ENCODE assay signal across 9 cellular contexts in genomic region chr3:51966016-51966415, GRCh38. TPM values are rescaled to one million over a fixed set of nuclear protein-coding genes. Genes with fewer than 3 reads are reported as not detected.
A peak's percentile ranks its signal among the peaks of the same experiment; 100 is the strongest.
DNase-seq lines count a peak whose midpoint lies in the region; ATAC-seq and TF ChIP-seq lines count a peak whose summit lies in the region.
"Had no signal": no experiment of that assay in that cellular context is flagged by ENCODE, and none has a peak within 500 bp of the region (broad histone marks: within the 10 kb centered on the region; RNA-seq: fewer than 3 reads in every experiment).

No MANE protein-coding gene starts in this region.

- H3K79me2 ChIP-seq in fibroblast of lung (ENCODE audit: control insufficient read depth, insufficient read depth, low read length), result peaks cover 14% of the 10 kb centered on the region

- peak overlapping the region; percentile 83 for H3K4me2 ChIP-seq in fibroblast of lung (ENCODE audit: extremely low read depth, insufficient read depth, low read length)

- CTCF ChIA-PET in RWPE1 (lab: Yijun Ruan, JAX), result interaction anchor here (0.6 to 0.8 kb wide), 2 partner anchors 24 to 247 kb away, joined by 3 read pairs; no protein-coding TSS in a partner anchor

- no peaks in the 10 kb centered on the region for H4K20me1 ChIP-seq in fibroblast of lung (ENCODE audit: control insufficient read depth, extremely low read depth, insufficient read depth, low read length)

- no peaks in the 10 kb centered on the region for H3K36me3 Mint-ChIP-seq in CD4-positive, CD25-positive, alpha-beta regulatory T cell

- H3K4me3 Mint-ChIP-seq in CD4-positive, CD25-positive, alpha-beta regulatory T cell, result peak overlapping the region; percentile 36 to 94 (median 79)

- no peak overlapping the region for H3K9ac ChIP-seq in fibroblast of lung (ENCODE audit: insufficient read depth, low read length)

- no peak overlapping the region for H3K27ac ChIP-seq in CD4-positive, CD25-positive, alpha-beta regulatory T cell (ENCODE audit: insufficient read depth, low read length, poor library complexity, severe bottlenecking)
- H3K27ac ChIP-seq in RWPE1 (peak overlapping the region; percentile 89), fibroblast of lung (ENCODE audit: insufficient read depth, low read length) (no peak overlapping the region), thyroid gland (no peak overlapping the region)

- no peaks in the 10 kb centered on the region for H3K27me3 Mint-ChIP-seq in CD4-positive, CD25-positive, alpha-beta regulatory T cell

- POLR2A ChIA-PET in RWPE1 (lab: Yijun Ruan, JAX; ENCODE audit: low non-redundant PET), result no interaction called here

- H3K27me3 ChIP-seq in CD4-positive, CD25-positive, alpha-beta regulatory T cell (ENCODE audit: control insufficient read depth, insufficient read depth, low read length), result no peaks in the 10 kb centered on the region
- no peaks in the 10 kb centered on the region for H3K27me3 ChIP-seq in fibroblast of lung (ENCODE audit: control insufficient read depth, insufficient read depth, low read length)
- no peaks in the 10 kb centered on the region for H3K27me3 ChIP-seq in thyroid gland

- H3K27ac Mint-ChIP-seq in CD4-positive, CD25-positive, alpha-beta regulatory T cell, result peak overlapping the region in 1 of 3 donors; percentile 46

- H3K4me3 ChIP-seq in CD4-positive, CD25-positive, alpha-beta regulatory T cell (ENCODE audit: low read depth, low read length), result no peak overlapping the region
- H3K4me3 ChIP-seq in fibroblast of lung (replicated peaks in 1 of 4; ENCODE audit: control extremely low read depth in 1 of 4, insufficient read depth in 1 of 4, low read depth in 3 of 4, low read length in 4 of 4), result peak overlapping the region in 1 of 4 experiments; percentile 66
- H3K4me3 ChIP-seq in thyroid gland (replicated peaks in 1 of 3), result no peak overlapping the region

- intact Hi-C loops in thyroid gland (cut with DNase I), result no loop called here

- H3K4me1 Mint-ChIP-seq in CD4-positive, CD25-positive, alpha-beta regulatory T cell, result peaks cover 0 to 43% (median 12%) of the 10 kb centered on the region in 4 donors

- H3K4me1 ChIP-seq in CD4-positive, CD25-positive, alpha-beta regulatory T cell (ENCODE audit: control insufficient read depth, insufficient read depth, low read length, poor library complexity, severe bottlenecking), result peaks cover 22% of the 10 kb centered on the region
- peaks cover 8% of the 10 kb centered on the region for H3K4me1 ChIP-seq in fibroblast of lung (ENCODE audit: control insufficient read depth, extremely low read depth, insufficient read depth, low read length)
- H3K4me1 ChIP-seq in thyroid gland, result peaks cover 10 to 11% of the 10 kb centered on the region in 2 donors

- no peak for ATAC-seq in CD4-positive, CD25-positive, alpha-beta regulatory T cell (ENCODE audit: low read depth in 2 of 2)

- no peaks in the 10 kb centered on the region for H3K36me3 ChIP-seq in CD4-positive, CD25-positive, alpha-beta regulatory T cell (ENCODE audit: control insufficient read depth, insufficient read depth, low read length)
- H3K36me3 ChIP-seq in fibroblast of lung (ENCODE audit: control insufficient read depth, insufficient read depth, low read length) (peaks cover 2% of the 10 kb centered on the region), thyroid gland (no peaks in the 10 kb centered on the region)

- no peak for TF ChIP-seq POLR2A in thyroid gland (IDR thresholded peaks at IDR 0.05)

- no peak overlapping the region for H2AFZ ChIP-seq in fibroblast of lung (ENCODE audit: low read length)

- TF ChIP-seq CTCF in RWPE1 (conservative IDR thresholded peaks at IDR 0.05; ENCODE audit: low read depth) (no peak), fibroblast of lung (conservative IDR thresholded peaks at IDR 0.05 in 1 of 2, IDR thresholded peaks at IDR 0.05 in 1 of 2; ENCODE audit: low read depth in 1 of 2, low read length in 2 of 2) (no peak), thyroid gland (IDR thresholded peaks at IDR 0.05) (no peak)

- WGBS in thyroid gland, 2 donors, result 85 to 100% methylated on average over 1 to 2 of the region's 2 CpGs

- DNase-seq in CD4-positive, CD25-positive, alpha-beta regulatory T cell, result no peak
- DNase-seq in RWPE1 (ENCODE audit: low spot score) (no peak), fibroblast of lung (ENCODE audit: low read depth in 2 of 2) (no peak), pons (ENCODE audit: low spot score) (peak; percentile 90), H4 (ENCODE audit: low spot score) (no peak), NCI-H1092 (lab: John Stamatoyannopoulos, UW) (no peak), thyroid gland (no peak), islet precursor cell (no peak)
- DNase-seq: foreskin melanocyte had no signal

- H3K9me3 Mint-ChIP-seq in CD4-positive, CD25-positive, alpha-beta regulatory T cell, result no peaks in the 10 kb centered on the region

- H3K9me3 ChIP-seq in CD4-positive, CD25-positive, alpha-beta regulatory T cell (ENCODE audit: control insufficient read depth in 2 of 2, low read length in 2 of 2), result no peaks in the 10 kb centered on the region
- H3K9me3 ChIP-seq in fibroblast of lung (ENCODE audit: control insufficient read depth, insufficient read depth, low read depth, low read length), result no peaks in the 10 kb centered on the region
- no peaks in the 10 kb centered on the region for H3K9me3 ChIP-seq in thyroid gland

RNA-seq across cellular contexts. Expression of gene PCBP4, which starts 1.2 kb away (rescaled TPM):
- 24.6 TPM for total RNA-seq in CD4-positive, CD25-positive, alpha-beta regulatory T cell
- 10 to 100 TPM in 3 of 4 donors, 1 to 10 TPM in 1; 9.6 to 19.4 (median 12.9) TPM for polyA plus RNA-seq in CD4-positive, CD25-positive, alpha-beta regulatory T cell
- 23.4 and 46.2 TPM in 2 replicates for total RNA-seq in fibroblast of lung
- 40.2 and 47.1 TPM in 2 replicates for polyA plus RNA-seq in fibroblast of lung
- 51.0 and 70.8 TPM in 2 replicates for polyA plus RNA-seq in fibroblast of lung (2012)
- 100 and 145 TPM in 2 replicates for polyA minus RNA-seq in fibroblast of lung (ENCODE audit: low replicate concordance)
- total RNA-seq in H4 (2014; rRNA removed; shearing (Covaris generic)), result 27.0 and 31.0 TPM in 2 replicates
- total RNA-seq in thyroid gland, result 10 to 100 TPM; 22.2 to 66.2 (median 41.1) TPM

RNA-seq across cellular contexts. Expression of gene ABHD14B, which starts 7.8 kb away (rescaled TPM):
- 45.1 TPM for total RNA-seq in CD4-positive, CD25-positive, alpha-beta regulatory T cell
- 10 to 100 TPM; 60.3 to 86.1 (median 78.8) TPM for polyA plus RNA-seq in CD4-positive, CD25-positive, alpha-beta regulatory T cell
- total RNA-seq in fibroblast of lung (21.1 and 27.4 TPM in 2 replicates), thyroid gland (10 to 100 TPM; 64.5 to 94.9 (median 87.8) TPM)
- 38.2 and 46.3 TPM in 2 replicates for polyA plus RNA-seq in fibroblast of lung
- polyA plus RNA-seq in fibroblast of lung (2012), result 33.6 and 39.0 TPM in 2 replicates
- polyA minus RNA-seq in fibroblast of lung (ENCODE audit: low replicate concordance), result 50.6 and 60.5 TPM in 2 replicates
- 3.2 and 12.5 TPM in 2 replicates for total RNA-seq in H4 (2014; rRNA removed; shearing (Covaris generic))

RNA-seq across cellular contexts. Expression of gene ABHD14A, which starts 8.8 kb away (rescaled TPM):
- total RNA-seq in CD4-positive, CD25-positive, alpha-beta regulatory T cell, result 12.7 TPM
- 100 to 1,000 TPM in 2 of 4 donors, 10 to 100 TPM in 2; 91.0 to 137 (median 105) TPM for polyA plus RNA-seq in CD4-positive, CD25-positive, alpha-beta regulatory T cell
- 5.1 and 9.0 TPM in 2 replicates for total RNA-seq in fibroblast of lung
- 7.8 and 10.2 TPM in 2 replicates for polyA plus RNA-seq in fibroblast of lung
- polyA plus RNA-seq in fibroblast of lung (2012), result 10.6 and 15.9 TPM in 2 replicates
- 11.3 and 15.1 TPM in 2 replicates for polyA minus RNA-seq in fibroblast of lung (ENCODE audit: low replicate concordance)
- total RNA-seq in H4 (2014; rRNA removed; shearing (Covaris generic)), result 8.0 and 13.9 TPM in 2 replicates
- total RNA-seq in thyroid gland, result 10 to 100 TPM; 20.0 to 91.9 (median 49.3) TPM

RNA-seq across cellular contexts. Expression of gene GPR62, which starts 10.8 kb away (rescaled TPM):
- total RNA-seq in CD4-positive, CD25-positive, alpha-beta regulatory T cell, result not detected
- polyA plus RNA-seq in CD4-positive, CD25-positive, alpha-beta regulatory T cell, result under 1 TPM in 1 of 4 donors, not detected in 3; 0.22 TPM
- under 0.01 TPM in 2 replicates for total RNA-seq in fibroblast of lung
- 0.02 TPM in 1 of 2 replicates, not detected in the other for polyA plus RNA-seq in fibroblast of lung
- not detected in 2 replicates for polyA plus RNA-seq in fibroblast of lung (2012)
- polyA minus RNA-seq in fibroblast of lung (ENCODE audit: low replicate concordance), result 0.24 and 1.1 TPM in 2 replicates
- total RNA-seq in H4 (2014; rRNA removed; shearing (Covaris generic)), result not detected in 2 replicates
- total RNA-seq in thyroid gland, result 1 to 10 TPM in 1 of 4 donors, under 1 TPM in 2, not detected in 1; 0.13 to 1.8 (median 0.56) TPM

RNA-seq across cellular contexts. Expression of gene ACY1, which starts 17.3 kb away (rescaled TPM):
- total RNA-seq in CD4-positive, CD25-positive, alpha-beta regulatory T cell, result 6.7 TPM
- 10 to 100 TPM in 3 of 4 donors, 1 to 10 TPM in 1; 6.4 to 14.7 (median 11.3) TPM for polyA plus RNA-seq in CD4-positive, CD25-positive, alpha-beta regulatory T cell
- 36.0 and 40.3 TPM in 2 replicates for total RNA-seq in fibroblast of lung
- 21.4 and 26.9 TPM in 2 replicates for polyA plus RNA-seq in fibroblast of lung
- polyA plus RNA-seq in fibroblast of lung (2012), result 29.7 and 37.8 TPM in 2 replicates
- 71.1 and 134 TPM in 2 replicates for polyA minus RNA-seq in fibroblast of lung (ENCODE audit: low replicate concordance)
- total RNA-seq in H4 (2014; rRNA removed; shearing (Covaris generic)), result 35.6 and 41.7 TPM in 2 replicates
- 10 to 100 TPM; 34.9 to 98.8 (median 77.6) TPM for total RNA-seq in thyroid gland
